7 cellular contexts compared by ENCODE assay signal in genomic region chr1:226569879-226570547, GRCh38.
DNase-seq lines count a peak whose midpoint lies in the region; ATAC-seq and TF ChIP-seq lines count a peak whose summit lies in the region.

No MANE protein-coding gene starts in this region.

- no peak overlapping the region for H3K4me3 ChIP-seq in GM12865 (ENCODE audit: low read depth, low read length)

- TF ChIP-seq CTCF in GM12865 (IDR thresholded peaks at IDR 0.05; ENCODE audit: insufficient read depth, low read depth, low read length, missing control alignments) (peak; percentile 21), nephron (IDR thresholded peaks at IDR 0.05; ENCODE audit: unreplicated experiment in 3 of 3) (peak; percentile 24 to 39 (median 26))

- no peaks in the 10 kb centered on the region for H3K9me3 Mint-ChIP-seq in nephron

- no peak overlapping the region for H3K4me3 Mint-ChIP-seq in nephron

- peaks cover 7% of the 10 kb centered on the region for H3K27me3 Mint-ChIP-seq in nephron (ENCODE audit: low read depth)

- ATAC-seq in HG03175 (IDR thresholded peaks at IDR 0.05; ENCODE audit: unreplicated experiment) (peak; percentile 74), HG03442 (IDR thresholded peaks at IDR 0.05; ENCODE audit: unreplicated experiment) (no peak)

- no peaks in the 10 kb centered on the region for H3K36me3 Mint-ChIP-seq in nephron (ENCODE audit: low read depth)

- peak; percentile 37 for DNase-seq in GM12865 (ENCODE audit: low read depth)
- peak; percentile 31 for DNase-seq in activated T-cell treated with anti-CD3 and anti-CD28 coated beads, Interleukin-2, amount 50 U/mL, for 1 hour
- DNase-seq in AG08395 (ENCODE audit: low spot score) = no peak
- DNase-seq in inferior parietal cortex (ENCODE audit: extremely low spot score) = no peak

- peaks cover 35% of the 10 kb centered on the region for H3K4me1 Mint-ChIP-seq in nephron

- no peak overlapping the region for H3K27ac Mint-ChIP-seq in nephron

Comparison
In these comparisons a context has a peak if more than half of its experiments do, and no peak if none do; other contexts are left out.
1. DNase-seq: peak in GM12865 (single experiment) and activated T-cell treated with anti-CD3 and anti-CD28 coated beads, Interleukin-2, amount 50 U/mL, for 1 hour (single experiment); none in AG08395 (single experiment) and inferior parietal cortex (single experiment).